ENCODE assay signal across 1 cellular context in genomic region chr7:41051525-41051924, GRCh38.
TF ChIP-seq lines count a peak whose summit lies in the region.

No MANE protein-coding gene starts in this region.

TF ChIP-seq in IMR-90, 13 proteins besides CTCF, POLR2A, EP300 and RAD21:
- TF ChIP-seq ELK1 (IDR thresholded peaks at IDR 0.05; ENCODE audit: borderline replicate concordance, low read depth, low read length) (no peak), NFE2L2 (IDR thresholded peaks at IDR 0.05; ENCODE audit: low read depth, low read length) (no peak), RFX5 (IDR thresholded peaks at IDR 0.05; ENCODE audit: low read depth, low read length) (no peak), MAZ (IDR thresholded peaks at IDR 0.05; ENCODE audit: borderline replicate concordance, low read depth, low read length) (no peak), RCOR1 (IDR thresholded peaks at IDR 0.05; ENCODE audit: insufficient replicate concordance, low read length) (no peak), CEBPB (IDR thresholded peaks at IDR 0.05; ENCODE audit: low read depth, low read length) (no peak), FOS (IDR thresholded peaks at IDR 0.05; ENCODE audit: low read depth, low read length) (no peak), MAFK (IDR thresholded peaks at IDR 0.05; ENCODE audit: low read depth, low read length) (no peak), MXI1 (IDR thresholded peaks at IDR 0.05; ENCODE audit: borderline replicate concordance, low read depth, low read length) (no peak)
